1 cellular context compared by ENCODE assay signal in genomic region chr2:73916666-73917065, GRCh38.
TF ChIP-seq lines count a peak whose summit lies in the region.

No MANE protein-coding gene starts in this region.

TF ChIP-seq in K562, 482 proteins besides CTCF, POLR2A, EP300 and RAD21:
- no peak for TF ChIP-seq YBX1 (IDR thresholded peaks at IDR 0.05)
- no peak for TF ChIP-seq ZNF224 (CRISPR knock-in tag; IDR thresholded peaks at IDR 0.05)
- TF ChIP-seq NFIC (IDR thresholded peaks at IDR 0.05) = peak; percentile 48; the same call in 1 of the 2 replicates
- no peak for TF ChIP-seq KLF13 (tag; IDR thresholded peaks at IDR 0.05; ENCODE audit: borderline replicate concordance, low read depth)
- no peak for TF ChIP-seq HMG20A (CRISPR knock-in tag; conservative IDR thresholded peaks at IDR 0.05)
